Comparison of ENCODE assay signal across 8 cellular contexts in the genomic region with DNA sequence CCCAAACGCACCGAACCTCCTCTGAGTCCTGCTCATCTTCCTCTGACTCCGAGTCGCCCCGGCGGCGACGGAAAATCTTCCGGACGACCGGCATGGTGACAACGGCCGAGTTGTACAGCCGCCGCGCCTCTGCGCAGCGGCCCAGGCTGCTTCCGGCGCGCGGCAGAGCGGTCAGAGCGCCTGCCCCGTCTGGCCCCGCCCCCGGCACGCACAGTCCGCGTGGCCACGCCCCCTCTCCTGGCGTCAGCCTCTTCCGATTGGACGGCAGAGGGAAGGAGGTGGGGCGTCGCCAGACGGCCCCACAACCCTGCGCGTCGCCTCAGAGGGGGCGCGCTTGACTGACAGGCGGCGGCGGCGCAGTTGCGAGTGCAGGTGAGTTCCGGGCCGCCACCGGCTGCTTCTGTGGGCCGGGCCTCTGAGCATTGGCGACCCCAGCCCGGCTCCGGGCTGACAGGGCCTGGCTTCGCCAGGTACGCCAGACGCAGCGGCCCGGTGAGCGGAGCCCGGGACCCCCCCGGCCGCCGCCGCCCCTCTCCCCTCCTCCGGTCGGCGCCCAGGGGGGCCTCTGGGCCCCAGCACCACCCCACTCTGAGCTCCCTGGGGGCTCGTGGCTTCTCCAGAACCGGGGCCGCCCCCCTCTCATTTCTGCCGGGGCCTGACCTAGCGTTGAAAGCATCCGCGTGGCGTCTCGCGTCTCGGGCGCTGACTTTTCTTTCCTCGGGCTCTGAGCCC. TPM values are rescaled to one million over a fixed set of nuclear protein-coding genes. Genes with fewer than 3 reads are reported as not detected.
DNase-seq lines count a peak whose midpoint lies in the region; ATAC-seq and FAIRE-seq lines count a peak whose summit lies in the region.

A gene with protein sequence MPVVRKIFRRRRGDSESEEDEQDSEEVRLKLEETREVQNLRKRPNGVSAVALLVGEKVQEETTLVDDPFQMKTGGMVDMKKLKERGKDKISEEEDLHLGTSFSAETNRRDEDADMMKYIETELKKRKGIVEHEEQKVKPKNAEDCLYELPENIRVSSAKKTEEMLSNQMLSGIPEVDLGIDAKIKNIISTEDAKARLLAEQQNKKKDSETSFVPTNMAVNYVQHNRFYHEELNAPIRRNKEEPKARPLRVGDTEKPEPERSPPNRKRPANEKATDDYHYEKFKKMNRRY (minus strand): TSS at position 148 of the 732 bp plus-strand sequence. CDS start 54 bp downstream, at position 94.
A gene (plus strand): TSS at position 331 of the 732 bp plus-strand sequence. CDS start 17,098 bp downstream, outside the sequence.

- no peaks in the 10 kb centered on the region for H3K9me3 ChIP-seq in right cardiac atrium (ENCODE audit: control insufficient read depth, low read length)

- peak within 1 kb of the TSS; percentile 45 for H3K27ac ChIP-seq in right cardiac atrium (ENCODE audit: low read length)

- H3K4me3 ChIP-seq in right cardiac atrium (ENCODE audit: low read length) = peak within 1 kb of the TSS; percentile 82

- FAIRE-seq in urothelium cell line (lab: Jason Lieb, UNC) = peak; percentile 58

- H3K27me3 ChIP-seq in right cardiac atrium (ENCODE audit: control insufficient read depth, insufficient read depth) = no peaks in the 10 kb centered on the region

- ATAC-seq in GM18502 (IDR thresholded peaks at IDR 0.05; ENCODE audit: poor library complexity, unreplicated experiment) = peak; percentile 88
- ATAC-seq in HG02970 (IDR thresholded peaks at IDR 0.05; ENCODE audit: low FRiP score, unreplicated experiment) = peak; percentile 85
- peak; percentile 100 for ATAC-seq in right cardiac atrium

- peaks cover 3% of the 10 kb centered on the region for H3K4me1 ChIP-seq in right cardiac atrium (ENCODE audit: control insufficient read depth, insufficient read depth, low read length)

- intact Hi-C loops in T-helper 2 cell treated with Interferon-gamma antibody and Interleukin-4, amounts not matched to agents 100 ng/mL and 5 ng/mL, for 36 hours (cut with micrococcal nuclease) = loop anchor here (1.0 to 2.0 kb wide), 5 partner anchors 11 to 49 kb away; a partner anchor contains a TSS
- intact Hi-C loops in right cardiac atrium (cut with DNase I) = no loop called here

- WGBS in right cardiac atrium = under 1% methylated on average over 81 of the region's 81 CpGs

- DNase-seq in NCI-H1930 (lab: John Stamatoyannopoulos, UW) (peak; percentile 95 to 98), anterior cingulate cortex (lab: John Stamatoyannopoulos, UW) (peak; percentile 41 to 96 (median 91)), right cardiac atrium (peak; percentile 96 to 99 (median 99)), pulmonary artery endothelial cell (ENCODE audit: low read depth, low spot score) (peak; percentile 77), urothelium cell line (ENCODE audit: low spot score) (peak; percentile 99)

RNA-seq across cellular contexts. Expression of the first gene that starts in this region (rescaled TPM):
- total RNA-seq in T-helper 2 cell treated with Interferon-gamma antibody and Interleukin-4, amounts not matched to agents 100 ng/mL and 5 ng/mL, for 36 hours = 73.7 and 79.8 TPM in 2 replicates
- total RNA-seq in right cardiac atrium (10 to 100 TPM; 31.9 to 40.9 (median 33.9) TPM), pulmonary artery endothelial cell (42.3 and 49.8 TPM in 2 replicates)
- 55.9 TPM for polyA plus RNA-seq in right cardiac atrium

RNA-seq across cellular contexts. Expression of the second gene that starts in this region (rescaled TPM):
- 75.2 and 78.4 TPM in 2 replicates for total RNA-seq in T-helper 2 cell treated with Interferon-gamma antibody and Interleukin-4, amounts not matched to agents 100 ng/mL and 5 ng/mL, for 36 hours
- total RNA-seq in right cardiac atrium (10 to 100 TPM; 15.3 to 18.4 (median 16.7) TPM), pulmonary artery endothelial cell (7.5 and 9.0 TPM in 2 replicates)
- polyA plus RNA-seq in right cardiac atrium = 12.9 TPM

Comparison
In these comparisons a context has a peak if more than half of its experiments do, and no peak if none do; other contexts are left out.
1. Peak in every context shown above with its lines: DNase-seq, ATAC-seq, H3K4me3 ChIP-seq and H3K27ac ChIP-seq.